In genomic region chr7:78279457-78279856, GRCh38 we compare ENCODE assay signal across 1 cellular context.
TF ChIP-seq lines count a peak whose summit lies in the region.

No MANE protein-coding gene starts in this region.

TF ChIP-seq in SK-N-SH treated with all-trans-retinoic acid at 6 μM for 48 hours, 23 proteins besides CTCF, POLR2A, EP300 and RAD21 (continued from another document):
- no peak for TF ChIP-seq CSRNP3 (CRISPR knock-in tag; IDR thresholded peaks at IDR 0.05)
- no peak for TF ChIP-seq OSR1 (CRISPR knock-in tag; IDR thresholded peaks at IDR 0.05)
- no peak for TF ChIP-seq RARB (CRISPR knock-in tag; IDR thresholded peaks at IDR 0.05)
- no peak for TF ChIP-seq TCF4 (CRISPR knock-in tag; IDR thresholded peaks at IDR 0.05; ENCODE audit: borderline replicate concordance)
- no peak for TF ChIP-seq PATZ1 (CRISPR knock-in tag; IDR thresholded peaks at IDR 0.05; ENCODE audit: borderline replicate concordance)
- TF ChIP-seq GLIS3 (CRISPR knock-in tag; IDR thresholded peaks at IDR 0.05): no peak
- no peak for TF ChIP-seq TOX (CRISPR knock-in tag; IDR thresholded peaks at IDR 0.05; ENCODE audit: borderline replicate concordance)
- no peak for TF ChIP-seq ZNF70 (CRISPR knock-in tag; IDR thresholded peaks at IDR 0.05)
- TF ChIP-seq TSHZ2 (CRISPR knock-in tag; IDR thresholded peaks at IDR 0.05): no peak
TF ChIP-seq in SK-N-SH treated with all-trans-retinoic acid at 6 μM for 48 hours: peak in this region for 0.
